ENCODE assay signal across 1 cellular context in the genomic region with DNA sequence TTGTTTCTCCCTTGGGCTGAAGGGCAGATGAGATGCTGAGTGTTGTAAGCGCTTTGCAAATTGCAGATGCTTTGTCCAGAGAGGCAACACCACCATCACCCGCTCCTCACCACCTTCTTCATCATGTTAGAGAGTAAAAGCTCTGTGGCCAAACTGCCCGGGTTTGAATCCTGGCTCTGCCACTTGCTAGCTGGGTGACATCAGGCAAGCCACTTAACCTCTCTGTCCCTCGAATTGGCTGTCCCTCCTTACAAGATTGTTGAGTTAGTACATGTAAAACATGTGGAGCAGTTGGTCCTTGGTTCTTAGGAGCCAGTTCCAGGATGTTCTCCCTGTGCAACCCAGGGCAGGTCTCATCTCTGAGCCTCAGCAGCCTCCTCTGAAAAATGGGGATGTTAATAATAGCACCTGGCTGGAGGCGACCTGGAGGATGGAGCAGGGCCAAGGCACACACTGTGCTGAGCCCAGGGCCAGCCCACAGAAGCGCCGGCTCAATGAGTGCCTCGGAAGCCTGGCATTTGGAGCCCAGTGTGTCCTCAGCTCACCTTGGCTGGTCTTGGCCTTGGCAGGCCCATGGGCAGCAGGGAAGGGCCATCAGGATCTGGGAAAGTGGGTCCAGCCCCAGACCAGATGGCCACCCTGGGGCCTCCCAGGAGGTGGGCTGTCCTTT.
A peak's percentile ranks its signal among the peaks of the same experiment; 100 is the strongest.
TF ChIP-seq lines count a peak whose summit lies in the region.

No MANE protein-coding gene starts in this region.

TF ChIP-seq in HepG2, 621 proteins besides CTCF, POLR2A, EP300 and RAD21:
- TF ChIP-seq ZBTB42 (CRISPR knock-in tag; IDR thresholded peaks at IDR 0.05) = no peak
- TF ChIP-seq ZNF768 (CRISPR knock-in tag; IDR thresholded peaks at IDR 0.05) = peak; percentile 53; the same call in 1 of the 2 replicates
